8 cellular contexts compared by ENCODE assay signal in genomic region chr3:152298393-152299242, GRCh38. TPM values are rescaled to one million over a fixed set of nuclear protein-coding genes. Genes with fewer than 3 reads are reported as not detected.
DNase-seq lines count a peak whose midpoint lies in the region; ATAC-seq and TF ChIP-seq lines count a peak whose summit lies in the region.

No MANE protein-coding gene starts in this region.

- TF ChIP-seq CTCF in cardiac muscle cell (IDR thresholded peaks at IDR 0.05; ENCODE audit: low read depth, low read length), result no peak

- H3K4me1 ChIP-seq in HUES6 (ENCODE audit: control insufficient read depth, insufficient read depth, low read length), result peaks cover 42% of the 10 kb centered on the region
- H3K4me1 ChIP-seq in cardiac muscle cell (ENCODE audit: low read depth), result peaks cover 39% of the 10 kb centered on the region

- H3K27me3 ChIP-seq in HUES6 (ENCODE audit: control insufficient read depth, insufficient read depth, low read length), result no peaks in the 10 kb centered on the region
- no peaks in the 10 kb centered on the region for H3K27me3 ChIP-seq in cardiac muscle cell

- H3K4me3 ChIP-seq in HUES6 (ENCODE audit: low read depth, low read length) (peak overlapping the region; percentile 50), cardiac muscle cell (peak overlapping the region; percentile 6)

- peak; percentile 51 for ATAC-seq in GM21423 (IDR thresholded peaks at IDR 0.05; ENCODE audit: unreplicated experiment)
- peak; percentile 89 for ATAC-seq in activated naive CD8-positive, alpha-beta T cell treated with anti-CD3 and anti-CD28 coated beads, Interleukin-2, amount 50 U/mL, for 24 hours

- H3K36me3 Mint-ChIP-seq in activated naive CD8-positive, alpha-beta T cell treated with anti-CD3 and anti-CD28 coated beads, Interleukin-2, amount 50 U/mL, for 24 hours (ENCODE audit: low read depth), result peaks cover 39% of the 10 kb centered on the region

- H3K9me3 ChIP-seq in HUES6 (ENCODE audit: control insufficient read depth, insufficient read depth, low read depth, low read length), result no peaks in the 10 kb centered on the region
- H3K9me3 ChIP-seq in cardiac muscle cell (ENCODE audit: low read depth), result no peaks in the 10 kb centered on the region

- no peak overlapping the region for H3K27ac ChIP-seq in HUES6 (ENCODE audit: low read depth, low read length)
- H3K27ac ChIP-seq in cardiac muscle cell, result peak overlapping the region; percentile 91

- peak overlapping the region; percentile 76 for H3K4me3 Mint-ChIP-seq in activated naive CD8-positive, alpha-beta T cell treated with anti-CD3 and anti-CD28 coated beads, Interleukin-2, amount 50 U/mL, for 24 hours

- peaks cover 90% of the 10 kb centered on the region for H3K4me1 Mint-ChIP-seq in activated naive CD8-positive, alpha-beta T cell treated with anti-CD3 and anti-CD28 coated beads, Interleukin-2, amount 50 U/mL, for 24 hours

- H3K9ac ChIP-seq in HUES6 (ENCODE audit: low read length), result peak overlapping the region; percentile 83

- H3K27ac Mint-ChIP-seq in activated naive CD8-positive, alpha-beta T cell treated with anti-CD3 and anti-CD28 coated beads, Interleukin-2, amount 50 U/mL, for 24 hours, result peak overlapping the region; percentile 96

- no peaks in the 10 kb centered on the region for H3K27me3 Mint-ChIP-seq in activated naive CD8-positive, alpha-beta T cell treated with anti-CD3 and anti-CD28 coated beads, Interleukin-2, amount 50 U/mL, for 24 hours

- H3K9me3 Mint-ChIP-seq in activated naive CD8-positive, alpha-beta T cell treated with anti-CD3 and anti-CD28 coated beads, Interleukin-2, amount 50 U/mL, for 24 hours, result no peaks in the 10 kb centered on the region

- peak; percentile 40 for DNase-seq in DMS153 treated with DMSO at 0.1 percent for 48 hours (lab: John Stamatoyannopoulos, UW; ENCODE audit: unreplicated experiment)
- peak; percentile 94 for DNase-seq in RPMI7951 (ENCODE audit: low read depth)
- peak; percentile 56 for DNase-seq in activated naive CD8-positive, alpha-beta T cell treated with anti-CD3 and anti-CD28 coated beads, Interleukin-2, amount 50 U/mL, for 24 hours
- peak; percentile 45 to 97 for DNase-seq in cardiac muscle cell (ENCODE audit: low read depth in 1 of 2, low spot score in 1 of 2)
- peak; percentile 92 for DNase-seq in pons (ENCODE audit: low spot score)
- DNase-seq in OCI-M2 (lab: John Stamatoyannopoulos, UW; ENCODE audit: unreplicated experiment), result no peak

- no peaks in the 10 kb centered on the region for H3K36me3 ChIP-seq in HUES6 (ENCODE audit: control insufficient read depth, insufficient read depth, low read length)
- H3K36me3 ChIP-seq in cardiac muscle cell, result no peaks in the 10 kb centered on the region

RNA-seq across cellular contexts. Expression of gene MBNL1, which starts 29.9 kb away (rescaled TPM):
- total RNA-seq in RPMI7951 (2014; rRNA removed; shearing (Covaris generic)), result 249 and 318 TPM in 2 replicates
- total RNA-seq in cardiac muscle cell, result 72.7 and 75.1 TPM in 2 replicates
- 18.1 and 21.2 TPM in 2 replicates for polyA plus RNA-seq in cardiac muscle cell
